In genomic region chr16:20675488-20676267, GRCh38 we compare ENCODE assay signal across 8 cellular contexts.
A peak's percentile ranks its signal among the peaks of the same experiment; 100 is the strongest.
DNase-seq lines count a peak whose midpoint lies in the region; ATAC-seq lines count a peak whose summit lies in the region.

No MANE protein-coding gene starts in this region.

- peak overlapping the region; percentile 57 for H3K27ac Mint-ChIP-seq in activated naive CD8-positive, alpha-beta T cell treated with anti-CD3 and anti-CD28 coated beads, Interleukin-2, amount 50 U/mL, for 24 hours

- no peaks in the 10 kb centered on the region for H3K36me3 Mint-ChIP-seq in activated naive CD8-positive, alpha-beta T cell treated with anti-CD3 and anti-CD28 coated beads, Interleukin-2, amount 50 U/mL, for 24 hours (ENCODE audit: low read depth)

- ATAC-seq in activated naive CD8-positive, alpha-beta T cell treated with anti-CD3 and anti-CD28 coated beads, Interleukin-2, amount 50 U/mL, for 24 hours = peak; percentile 69

- DNase-seq in activated CD8-positive, alpha-beta memory T cell treated with anti-CD3 and anti-CD28 coated beads for 24 hours = peak; percentile 61
- DNase-seq in activated CD8-positive, alpha-beta memory T cell treated with anti-CD3 and anti-CD28 coated beads, Interleukin-2, amount 50 U/mL, for 48 hours = no peak
- DNase-seq in NCI-H2107 (lab: John Stamatoyannopoulos, UW) = peak; percentile 28
- DNase-seq in activated naive CD8-positive, alpha-beta T cell treated with anti-CD3 and anti-CD28 coated beads, Interleukin-2, amount 50 U/mL, for 24 hours = peak; percentile 11
- peak; percentile 7 for DNase-seq in iris pigment epithelial cell (ENCODE audit: low read depth)
- peak; percentile 13 for DNase-seq in stimulated activated CD4-positive, alpha-beta T cell treated with anti-CD3 and anti-CD28 coated beads, Interleukin-1b, Interleukin-23, amount 100 ng/mL, for 48 hours
- DNase-seq in NOMO-1 treated with dmso at 0.1 percent for 144 hours (lab: John Stamatoyannopoulos, UW; ENCODE audit: unreplicated experiment) = no peak
- DNase-seq in activated gamma-delta T cell (lab: John Stamatoyannopoulos, UW) = no peak

- H3K4me3 Mint-ChIP-seq in activated naive CD8-positive, alpha-beta T cell treated with anti-CD3 and anti-CD28 coated beads, Interleukin-2, amount 50 U/mL, for 24 hours = peak overlapping the region; percentile 76

- peaks cover 38% of the 10 kb centered on the region for H3K4me1 Mint-ChIP-seq in activated naive CD8-positive, alpha-beta T cell treated with anti-CD3 and anti-CD28 coated beads, Interleukin-2, amount 50 U/mL, for 24 hours

- H3K9me3 Mint-ChIP-seq in activated naive CD8-positive, alpha-beta T cell treated with anti-CD3 and anti-CD28 coated beads, Interleukin-2, amount 50 U/mL, for 24 hours = no peaks in the 10 kb centered on the region

- H3K27me3 Mint-ChIP-seq in activated naive CD8-positive, alpha-beta T cell treated with anti-CD3 and anti-CD28 coated beads, Interleukin-2, amount 50 U/mL, for 24 hours = no peaks in the 10 kb centered on the region

Comparison
In these comparisons a context has a peak if more than half of its experiments do, and no peak if none do; other contexts are left out.
1. DNase-seq: peak in activated CD8-positive, alpha-beta memory T cell treated with anti-CD3 and anti-CD28 coated beads for 24 hours (single experiment), NCI-H2107 (single experiment), activated naive CD8-positive, alpha-beta T cell treated with anti-CD3 and anti-CD28 coated beads, Interleukin-2, amount 50 U/mL, for 24 hours (single experiment), iris pigment epithelial cell (single experiment) and stimulated activated CD4-positive, alpha-beta T cell treated with anti-CD3 and anti-CD28 coated beads, Interleukin-1b, Interleukin-23, amount 100 ng/mL, for 48 hours (single experiment); none in activated CD8-positive, alpha-beta memory T cell treated with anti-CD3 and anti-CD28 coated beads, Interleukin-2, amount 50 U/mL, for 48 hours (single experiment), NOMO-1 treated with dmso at 0.1 percent for 144 hours (single experiment) and activated gamma-delta T cell (single experiment).